Comparison of ENCODE assay signal across 1 cellular context in genomic region chr14:31419179-31420012, GRCh38.
TF ChIP-seq lines count a peak whose summit lies in the region.

No MANE protein-coding gene starts in this region.

TF ChIP-seq in HepG2, 621 proteins besides CTCF, POLR2A, EP300 and RAD21 (continued from another document):
- TF ChIP-seq ZNF574 (CRISPR knock-in tag; IDR thresholded peaks at IDR 0.05) = no peak
- no peak for TF ChIP-seq SOX13 (IDR thresholded peaks at IDR 0.05)
- TF ChIP-seq SOX13 (CRISPR knock-in tag; conservative IDR thresholded peaks at IDR 0.05 in 1 of 2, IDR thresholded peaks at IDR 0.05 in 1 of 2) = peak in 1 of 2 experiments; percentile 36; a peak in 1 of 4 replicates
- no peak for TF ChIP-seq SATB2 (CRISPR knock-in tag; IDR thresholded peaks at IDR 0.05)
- TF ChIP-seq ZNF24 (IDR thresholded peaks at IDR 0.05) = 0 out of 2 replicates have a peak, but pooled peaks have one; percentile 46
- TF ChIP-seq MED13 (CRISPR knock-in tag; IDR thresholded peaks at IDR 0.05) = no peak
- TF ChIP-seq ZNF264 (CRISPR knock-in tag; IDR thresholded peaks at IDR 0.05) = 0 out of 2 replicates have a peak, but pooled peaks have one; percentile 13
- TF ChIP-seq RBM22 (optimal IDR thresholded peaks at IDR 0.05; ENCODE audit: low read length) = no peak
- no peak for TF ChIP-seq U2AF2 (IDR thresholded peaks at IDR 0.05; ENCODE audit: low read depth, low read length)
- TF ChIP-seq ELK4 (CRISPR knock-in tag; IDR thresholded peaks at IDR 0.05; ENCODE audit: borderline replicate concordance) = 0 out of 2 replicates have a peak, but pooled peaks have one; percentile 39
- TF ChIP-seq ZNF20 (CRISPR knock-in tag; IDR thresholded peaks at IDR 0.05) = peak; percentile 92; the same call in 1 of the 2 replicates
- peak; percentile 30; the same call in 1 of the 2 replicates for TF ChIP-seq ZFP36L1 (CRISPR knock-in tag; IDR thresholded peaks at IDR 0.05)
- peak; percentile 91 for TF ChIP-seq BCL6 (CRISPR knock-in tag; IDR thresholded peaks at IDR 0.05)
- 0 out of 2 replicates have a peak, but pooled peaks have one; percentile 5 for TF ChIP-seq ZMYM2 (CRISPR knock-in tag; IDR thresholded peaks at IDR 0.05)
- TF ChIP-seq XRCC5 (optimal IDR thresholded peaks at IDR 0.05; ENCODE audit: low read length) = peak; percentile 16
- peak; percentile 34; the same call in 1 of the 2 replicates for TF ChIP-seq SRF (IDR thresholded peaks at IDR 0.05; ENCODE audit: low read depth, low read length)
- TF ChIP-seq TBL1XR1 (IDR thresholded peaks at IDR 0.05; ENCODE audit: borderline replicate concordance, low read length, partially characterized antibody) = peak; percentile 31
- TF ChIP-seq ZBTB2 (CRISPR knock-in tag; IDR thresholded peaks at IDR 0.05; ENCODE audit: low read depth) = no peak
- no peak for TF ChIP-seq IKZF5 (CRISPR knock-in tag; IDR thresholded peaks at IDR 0.05)
- 0 out of 2 replicates have a peak, but pooled peaks have one; percentile 55 for TF ChIP-seq ZSCAN12 (CRISPR knock-in tag; IDR thresholded peaks at IDR 0.05)
- TF ChIP-seq ZNF569 (CRISPR knock-in tag; IDR thresholded peaks at IDR 0.05; ENCODE audit: borderline replicate concordance) = peak; percentile 37; the same call in 1 of the 2 replicates
- TF ChIP-seq ZBTB42 (CRISPR knock-in tag; IDR thresholded peaks at IDR 0.05) = no peak
- TF ChIP-seq RXRB (CRISPR knock-in tag; IDR thresholded peaks at IDR 0.05; ENCODE audit: borderline replicate concordance) = peak; percentile 33; the same call in 1 of the 2 replicates
- no peak for TF ChIP-seq MYC (CRISPR knock-in tag; IDR thresholded peaks at IDR 0.05; ENCODE audit: borderline replicate concordance)
- 0 out of 2 replicates have a peak, but pooled peaks have one; percentile 16 for TF ChIP-seq ZNF549 (CRISPR knock-in tag; IDR thresholded peaks at IDR 0.05)
- TF ChIP-seq RNF219 (CRISPR knock-in tag; IDR thresholded peaks at IDR 0.05) = 0 out of 2 replicates have a peak, but pooled peaks have one; percentile 39
- TF ChIP-seq ZBTB10 (CRISPR knock-in tag; IDR thresholded peaks at IDR 0.05; ENCODE audit: borderline replicate concordance) = 0 out of 2 replicates have a peak, but pooled peaks have one; percentile 26
- TF ChIP-seq RFX5 (IDR thresholded peaks at IDR 0.05; ENCODE audit: low read depth, low read length) = no peak
